In genomic region chr1:100265562-100265930, GRCh38 we compare ENCODE assay signal across 8 cellular contexts. TPM values are rescaled to one million over a fixed set of nuclear protein-coding genes. Genes with fewer than 3 reads are reported as not detected.
DNase-seq lines count a peak whose midpoint lies in the region; ATAC-seq, FAIRE-seq and TF ChIP-seq lines count a peak whose summit lies in the region.

No MANE protein-coding gene starts in this region.

- H3K27ac ChIP-seq in DOHH2 (ENCODE audit: low read depth, low read length) (peak overlapping the region; percentile 22; the same call in 1 of the 2 replicates), foreskin keratinocyte (peak overlapping the region; percentile 25), pancreas (peak overlapping the region; percentile 56 to 83 (median 63))

- peak overlapping the region; percentile 98 for H3K27ac Mint-ChIP-seq in activated B cell treated with CpG ODN at 0.5 μM for 24 hours

- H3K4me3 Mint-ChIP-seq in activated B cell treated with CpG ODN at 0.5 μM for 24 hours = peak overlapping the region; percentile 100

- no peak for FAIRE-seq in pancreas (lab: Jason Lieb, UNC)
- no peak for FAIRE-seq in HTR-8/SVneo (lab: Jason Lieb, UNC)

- WGBS in pancreas, 2 donors = 1 to 2% methylated on average over 12 of the region's 12 CpGs

- CTCF ChIA-PET in activated B cell treated with CpG ODN at 0.5 μM for 24 hours (lab: Charles Lee) = interaction anchor here (1.3 kb wide), 1 partner anchor 86 kb away, joined by 5 read pairs; no protein-coding TSS in a partner anchor

- H3K36me3 Mint-ChIP-seq in activated B cell treated with CpG ODN at 0.5 μM for 24 hours (ENCODE audit: low read depth) = peaks cover 36% of the 10 kb centered on the region

- intact Hi-C loops in activated B cell treated with CpG ODN at 0.5 μM for 24 hours (cut with micrococcal nuclease) = loop anchor here (5.0 kb wide), 1 partner anchor 413 kb away; the partner anchor contains the start of gene AGL
- intact Hi-C loops in pancreas (cut with DNase I) = no loop called here

- no peaks in the 10 kb centered on the region for H3K27me3 Mint-ChIP-seq in activated B cell treated with CpG ODN at 0.5 μM for 24 hours

- POLR2A ChIA-PET in activated B cell treated with CpG ODN at 0.5 μM for 24 hours (lab: Charles Lee) = interaction anchor here (0.5 to 3.0 kb wide), 11 partner anchors 10 to 295 kb away, joined by 3 to 36 read pairs (median 4); partner anchors contain the start of genes CDC14A, DBT, SASS6 and SLC35A3

- no peaks in the 10 kb centered on the region for H3K9me3 Mint-ChIP-seq in activated B cell treated with CpG ODN at 0.5 μM for 24 hours

- ATAC-seq in GM19463 (IDR thresholded peaks at IDR 0.05; ENCODE audit: unreplicated experiment) = peak; percentile 27
- peak; percentile 24 for ATAC-seq in HG03460 (IDR thresholded peaks at IDR 0.05; ENCODE audit: unreplicated experiment)
- ATAC-seq in activated B cell treated with CpG ODN at 0.5 μM for 24 hours (ENCODE audit: low read depth) = peak; percentile 4
- ATAC-seq in foreskin keratinocyte = peak; percentile 54
- ATAC-seq in pancreas = peak; percentile 51 to 74 (median 66)

- no peaks in the 10 kb centered on the region for H3K9me3 ChIP-seq in DOHH2 (ENCODE audit: control insufficient read depth, insufficient read depth, low read length)
- H3K9me3 ChIP-seq in pancreas = no peaks in the 10 kb centered on the region

- H3F3A ChIP-seq in DOHH2 (ENCODE audit: control insufficient read depth, insufficient read depth) = no peaks in the 10 kb centered on the region

- H3K4me1 ChIP-seq in DOHH2 (ENCODE audit: control insufficient read depth, low read length) = peaks cover 23% of the 10 kb centered on the region
- no peaks in the 10 kb centered on the region for H3K4me1 ChIP-seq in foreskin keratinocyte
- H3K4me1 ChIP-seq in pancreas = peaks cover 4 to 16% (median 7%) of the 10 kb centered on the region in 3 donors

- H3K9me2 ChIP-seq in DOHH2 (replicated peaks; ENCODE audit: control insufficient read depth, low read length) = no peaks in the 10 kb centered on the region

- H3K4me3 ChIP-seq in DOHH2 (ENCODE audit: low read length) (peak overlapping the region; percentile 86), pancreas (peak overlapping the region; percentile 59 to 100 (median 86))

- DNase-seq in activated B cell treated with CpG ODN at 0.5 μM for 24 hours (no peak), foreskin keratinocyte (peak in 1 of 2 donors; percentile 25), pancreas (peak in 1 of 6 donors; percentile 10), amniotic stem cell (lab: John Stamatoyannopoulos, UW) (no peak), HTR-8/SVneo (ENCODE audit: insufficient read length, low spot score) (no peak)

- H3K36me3 ChIP-seq in DOHH2 (ENCODE audit: control insufficient read depth, low read length) (peaks cover 43% of the 10 kb centered on the region), pancreas (peaks cover 0 to 5% (median 3%) of the 10 kb centered on the region in 3 donors)

- peaks cover 36% of the 10 kb centered on the region for H3K4me1 Mint-ChIP-seq in activated B cell treated with CpG ODN at 0.5 μM for 24 hours

- H4K20me1 ChIP-seq in DOHH2 (ENCODE audit: control insufficient read depth, insufficient read depth, low read depth, low read length) = no peaks in the 10 kb centered on the region

- no peaks in the 10 kb centered on the region for H3K27me3 ChIP-seq in DOHH2 (ENCODE audit: control insufficient read depth, low read length)
- no peaks in the 10 kb centered on the region for H3K27me3 ChIP-seq in foreskin keratinocyte
- no peaks in the 10 kb centered on the region for H3K27me3 ChIP-seq in pancreas

- H3K79me2 ChIP-seq in DOHH2 (ENCODE audit: control insufficient read depth, low read length) = peaks cover 42% of the 10 kb centered on the region

- TF ChIP-seq CTCF in DOHH2 (IDR thresholded peaks at IDR 0.05; ENCODE audit: low read depth, low read length, poor library complexity, severe bottlenecking) (no peak), activated B cell treated with CpG ODN at 0.5 μM for 24 hours (IDR thresholded peaks at IDR 0.05) (no peak), foreskin keratinocyte (conservative IDR thresholded peaks at IDR 0.05) (no peak), pancreas (IDR thresholded peaks at IDR 0.05) (no peak)

- peak overlapping the region; percentile 88 for H3K4me2 ChIP-seq in DOHH2 (ENCODE audit: low read length)

RNA-seq across cellular contexts. Expression of gene RTCA, which starts 0.5 kb away (rescaled TPM):
- total RNA-seq in activated B cell treated with CpG ODN at 0.5 μM for 24 hours = 32.3 and 34.5 TPM in 2 replicates
- total RNA-seq in foreskin keratinocyte = 36.3 and 40.7 TPM in 2 replicates
- polyA plus RNA-seq in foreskin keratinocyte = 32.8 and 33.9 TPM in 2 replicates
- 10 to 100 TPM; 14.7 to 21.9 (median 19.5) TPM for total RNA-seq in pancreas
- 10 to 100 TPM; 15.9 to 19.3 TPM for polyA plus RNA-seq in pancreas

RNA-seq across cellular contexts. Expression of gene DBT, which starts 15.9 kb away (rescaled TPM):
- total RNA-seq in activated B cell treated with CpG ODN at 0.5 μM for 24 hours (9.8 and 11.6 TPM in 2 replicates), foreskin keratinocyte (9.6 and 10.5 TPM in 2 replicates), pancreas (10 to 100 TPM in 2 of 6 donors, 1 to 10 TPM in 4; 7.6 to 12.8 (median 9.8) TPM)
- polyA plus RNA-seq in foreskin keratinocyte (1.8 and 2.2 TPM in 2 replicates), pancreas (1 to 10 TPM; 1.7 to 3.0 TPM)

Comparison
In these comparisons a context has a peak if more than half of its experiments do, and no peak if none do; other contexts are left out.
1. ATAC-seq: peak in every context shown above with its lines; median percentile 66 in pancreas; 54 in foreskin keratinocyte; 27 in GM19463; 24 in HG03460; 4 in activated B cell treated with CpG ODN at 0.5 μM for 24 hours.